1 cellular context compared by ENCODE assay signal in genomic region chr7:139359366-139360209, GRCh38.
A peak's percentile ranks its signal among the peaks of the same experiment; 100 is the strongest.
TF ChIP-seq lines count a peak whose summit lies in the region.

Gene LUC7L2 (plus strand): TSS chr7:139359894. CDS start chr7:139360262, 368 bp downstream.

TF ChIP-seq in K562, 482 proteins besides CTCF, POLR2A, EP300 and RAD21 (continued from another document and continues in another):
- no peak for TF ChIP-seq ARID3A (IDR thresholded peaks at IDR 0.05; ENCODE audit: borderline replicate concordance, low read depth, low read length)
- TF ChIP-seq MTA3 (IDR thresholded peaks at IDR 0.05; ENCODE audit: borderline replicate concordance) = peak; percentile 94
- peak; percentile 94; the same call in 1 of the 2 replicates for TF ChIP-seq FOXP4 (CRISPR knock-in tag; IDR thresholded peaks at IDR 0.05; ENCODE audit: borderline replicate concordance)
- no peak for TF ChIP-seq ZSCAN32 (CRISPR knock-in tag; IDR thresholded peaks at IDR 0.05)
- peak; percentile 94 for TF ChIP-seq ZNF224 (CRISPR knock-in tag; IDR thresholded peaks at IDR 0.05)
- TF ChIP-seq ZEB2 (IDR thresholded peaks at IDR 0.05) = no peak; the same call in 1 of the 2 replicates
- no peak for TF ChIP-seq ZBTB8A (IDR thresholded peaks at IDR 0.05; ENCODE audit: partially characterized antibody)
- no peak for TF ChIP-seq SNIP1 (IDR thresholded peaks at IDR 0.05; ENCODE audit: low read depth)
- TF ChIP-seq SMARCA5 (IDR thresholded peaks at IDR 0.05) = peak; percentile 41; the same call in 1 of the 2 replicates
- no peak; the same call in 1 of the 2 replicates for TF ChIP-seq THRAP3 (IDR thresholded peaks at IDR 0.05; ENCODE audit: borderline replicate concordance)
- TF ChIP-seq MYBL2 (IDR thresholded peaks at IDR 0.05; ENCODE audit: low read depth) = peak; percentile 97
- no peak; the same call in 1 of the 2 replicates for TF ChIP-seq MYBL2 (CRISPR knock-in tag; IDR thresholded peaks at IDR 0.05; ENCODE audit: borderline replicate concordance)
- peak; percentile 81 for TF ChIP-seq ZSCAN29 (IDR thresholded peaks at IDR 0.05)
- peak; percentile 85 for TF ChIP-seq ZNF12 (CRISPR knock-in tag; IDR thresholded peaks at IDR 0.05)
- TF ChIP-seq ZNF140 (CRISPR knock-in tag; IDR thresholded peaks at IDR 0.05) = no peak
- TF ChIP-seq BCLAF1 (IDR thresholded peaks at IDR 0.05; ENCODE audit: borderline replicate concordance in 1 of 2, control insufficient read depth in 1 of 2, low read depth in 2 of 2, low read length in 1 of 2) = peak in 1 of 2 experiments; percentile 79; a peak in 1 of 4 replicates
- no peak; the same call in 1 of the 2 replicates for TF ChIP-seq CEBPG (CRISPR knock-in tag; IDR thresholded peaks at IDR 0.05)
- TF ChIP-seq CEBPG (tag; conservative IDR thresholded peaks at IDR 0.05 in 1 of 2, IDR thresholded peaks at IDR 0.05 in 1 of 2) = no peak
- TF ChIP-seq CHD4 (IDR thresholded peaks at IDR 0.05; ENCODE audit: insufficient read depth, insufficient replicate concordance, low read depth, low read length, poor library complexity, severe bottlenecking) = no peak
- TF ChIP-seq KLF1 (tag; IDR thresholded peaks at IDR 0.05) = peak; percentile 93
- no peak for TF ChIP-seq KAT2B (IDR thresholded peaks at IDR 0.05; ENCODE audit: low read depth, low read length)
- peak; percentile 54; the same call in 1 of the 2 replicates for TF ChIP-seq BCOR (IDR thresholded peaks at IDR 0.05)
- peak; percentile 97 for TF ChIP-seq THAP12 (CRISPR knock-in tag; IDR thresholded peaks at IDR 0.05)
- peak; percentile 90; the same call in 1 of the 2 replicates for TF ChIP-seq ZNF395 (CRISPR knock-in tag; IDR thresholded peaks at IDR 0.05)
- peak; percentile 99 for TF ChIP-seq PML (IDR thresholded peaks at IDR 0.05; ENCODE audit: low read length)
- no peak for TF ChIP-seq SMC3 (conservative IDR thresholded peaks at IDR 0.05; ENCODE audit: insufficient read depth, low read depth, low read length)
- no peak for TF ChIP-seq GATA2 (CRISPR knock-in tag; IDR thresholded peaks at IDR 0.05)
- TF ChIP-seq ZKSCAN3 (CRISPR knock-in tag; IDR thresholded peaks at IDR 0.05) = no peak
- TF ChIP-seq PHF8 (IDR thresholded peaks at IDR 0.05; ENCODE audit: borderline replicate concordance, low read length) = peak; percentile 96
- peak; percentile 58; the same call in 1 of the 2 replicates for TF ChIP-seq THRB (CRISPR knock-in tag; conservative IDR thresholded peaks at IDR 0.05)
- TF ChIP-seq ZNF324 (CRISPR knock-in tag; IDR thresholded peaks at IDR 0.05) = no peak
- TF ChIP-seq JUND (IDR thresholded peaks at IDR 0.05; ENCODE audit: borderline replicate concordance, low read depth, low read length) = peak; percentile 53; the same call in 1 of the 2 replicates
- TF ChIP-seq JUND (tag; IDR thresholded peaks at IDR 0.05; ENCODE audit: borderline replicate concordance, low read depth, low read length) = peak; percentile 50; the same call in 1 of the 3 replicates
- peak; percentile 70 for TF ChIP-seq NCOR1 (IDR thresholded peaks at IDR 0.05)
- TF ChIP-seq ZBTB9 (CRISPR knock-in tag; IDR thresholded peaks at IDR 0.05) = peak; percentile 24; the same call in 1 of the 2 replicates
- no peak for TF ChIP-seq IRF9 (tag; IDR thresholded peaks at IDR 0.05)
- no peak for TF ChIP-seq ESRRB (CRISPR knock-in tag; IDR thresholded peaks at IDR 0.05; ENCODE audit: borderline replicate concordance)
- peak; percentile 86 for TF ChIP-seq CCNT2 (IDR thresholded peaks at IDR 0.05; ENCODE audit: borderline replicate concordance, extremely low read depth, insufficient read length, low read depth, low read length)
- TF ChIP-seq NR1H2 (CRISPR knock-in tag; IDR thresholded peaks at IDR 0.05) = peak; percentile 96; the same call in 1 of the 2 replicates
- no peak; the same call in 1 of the 2 replicates for TF ChIP-seq RNF2 (IDR thresholded peaks at IDR 0.05)
- peak; percentile 95 for TF ChIP-seq HDAC6 (IDR thresholded peaks at IDR 0.05; ENCODE audit: low read depth, low read length)
- TF ChIP-seq ZNF232 (CRISPR knock-in tag; IDR thresholded peaks at IDR 0.05) = peak; percentile 87; the same call in 1 of the 2 replicates
- TF ChIP-seq ZNF511 (CRISPR knock-in tag; IDR thresholded peaks at IDR 0.05) = peak; percentile 88; the same call in 1 of the 2 replicates
- TF ChIP-seq FOXP1 (CRISPR knock-in tag; IDR thresholded peaks at IDR 0.05) = peak; percentile 97
- peak; percentile 98; the same call in 1 of the 2 replicates for TF ChIP-seq STAT6 (CRISPR knock-in tag; IDR thresholded peaks at IDR 0.05)
- TF ChIP-seq HES1 (IDR thresholded peaks at IDR 0.05; ENCODE audit: low read depth) = 0 out of 2 replicates have a peak, but pooled peaks have one; percentile 37
